7 cellular contexts compared by ENCODE assay signal in the genomic region with DNA sequence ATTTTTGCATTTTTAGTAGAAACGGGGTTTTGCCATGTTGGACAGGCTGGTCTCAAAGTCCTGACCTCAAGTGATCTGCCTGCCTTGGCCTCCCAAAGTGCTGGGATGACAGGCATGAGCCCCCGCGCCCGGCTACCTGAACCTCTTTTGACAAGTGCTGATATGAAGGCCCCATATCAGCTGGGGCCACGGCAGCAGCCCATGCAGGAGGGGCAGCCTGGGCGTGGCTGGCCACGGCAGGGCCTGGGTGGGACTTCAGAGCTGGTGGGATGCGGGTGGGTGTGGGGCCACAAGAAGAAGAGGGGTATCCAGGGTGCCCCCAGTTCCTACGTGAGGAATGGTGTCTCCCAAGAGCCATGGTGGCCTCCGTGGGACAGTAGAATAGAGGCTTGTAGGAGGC.
"Had no signal": no experiment of that assay in that cellular context is flagged by ENCODE, and none has a peak within 500 bp of the region (broad histone marks: within the 10 kb centered on the region; RNA-seq: fewer than 3 reads in every experiment).

No MANE protein-coding gene starts in this region.

- FAIRE-seq: HTR-8/SVneo, K562 had no signal

- H3K4me3 Mint-ChIP-seq: GM23338, H9 had no signal

- H3K27ac Mint-ChIP-seq: GM23338, H9 had no signal

- ATAC-seq: GM23338, K562 had no signal

- H3K9me3 Mint-ChIP-seq: GM23338, H9 had no signal

- DNase-seq: H9, HCEC 1CT, IMR-90, KG1 had no signal

- H3K4me3 ChIP-seq: GM23338, K562 had no signal
